Comparison of ENCODE assay signal across 27 cellular contexts in the genomic region with DNA sequence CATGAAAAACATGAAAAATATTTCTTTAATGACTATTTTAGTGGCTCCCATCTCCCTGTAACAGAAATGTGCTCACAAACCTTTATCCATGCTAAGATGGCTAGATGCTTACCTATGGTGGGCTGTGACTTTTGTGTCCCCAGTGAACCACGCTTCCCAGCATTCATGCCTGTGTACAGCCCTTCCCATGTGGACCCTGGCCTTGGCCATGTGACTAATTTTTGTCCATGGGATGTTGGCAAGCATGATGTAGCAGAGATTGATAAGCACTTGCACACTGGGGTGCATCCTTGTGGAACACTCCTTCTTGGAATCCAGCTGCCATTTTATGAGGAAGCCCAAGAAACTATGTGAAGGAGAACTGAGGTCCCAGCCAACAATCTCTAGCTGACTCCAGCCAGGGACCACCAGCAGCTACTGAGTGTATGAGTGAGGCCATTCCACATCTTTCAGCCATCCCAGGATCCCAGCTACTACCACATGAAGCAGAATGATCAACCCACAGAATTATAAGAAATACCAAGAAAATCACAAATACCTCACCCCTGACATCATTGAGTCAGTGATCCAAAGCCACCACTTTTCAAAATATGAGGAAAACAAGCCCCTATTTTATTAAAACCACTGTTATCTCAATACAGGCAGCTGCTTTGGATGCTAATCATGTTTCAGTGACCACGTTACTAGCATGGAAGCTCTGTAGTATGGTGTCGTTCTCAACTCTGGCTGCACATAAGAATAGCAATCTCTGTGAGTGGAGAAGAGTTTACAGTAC.
A peak's percentile ranks its signal among the peaks of the same experiment; 100 is the strongest.
DNase-seq lines count a peak whose midpoint lies in the region; ATAC-seq and FAIRE-seq lines count a peak whose summit lies in the region.
"Had no signal": no experiment of that assay in that cellular context is flagged by ENCODE, and none has a peak within 500 bp of the region (broad histone marks: within the 10 kb centered on the region; RNA-seq: fewer than 3 reads in every experiment).

No MANE protein-coding gene starts in this region.

- no peak for FAIRE-seq in RCC 7860 (lab: Jason Lieb, UNC)
- FAIRE-seq: G401.6, TTC549 had no signal

- peaks cover 4 to 24% of the 10 kb centered on the region in 2 donors for H3K27me3 Mint-ChIP-seq in stimulated activated naive B cell treated with anti-CD40 and anti-IgM and Interleukin-4, amounts not matched to agents 10 μg/mL and 1 μg/mL and 100 μg/mL, for 72 hours
- H3K27me3 Mint-ChIP-seq: dendritic cell treated with granulocyte-macrophage colony-stimulating factor and Interleukin-4, amounts not matched to agents 40 ng/mL and 50 ng/mL, for 4 days had no signal

- peaks cover 0 to 8% of the 10 kb centered on the region in 2 donors for H3K4me1 Mint-ChIP-seq in stimulated activated naive B cell treated with anti-CD40 and anti-IgM and Interleukin-4, amounts not matched to agents 10 μg/mL and 1 μg/mL and 100 μg/mL, for 72 hours
- H3K4me1 Mint-ChIP-seq: activated naive CD8-positive, alpha-beta T cell treated with anti-CD3 and anti-CD28 coated beads, Interleukin-2, amount 50 U/mL, for 24 hours; naive thymus-derived CD4-positive, alpha-beta T cell had no signal

- no peak for ATAC-seq in GM18858 (IDR thresholded peaks at IDR 0.05; ENCODE audit: unreplicated experiment)
- no peak for ATAC-seq in stimulated activated naive B cell treated with anti-CD40 and anti-IgM and Interleukin-4, amounts not matched to agents 10 μg/mL and 1 μg/mL and 100 μg/mL, for 72 hours (replicated peaks)
- ATAC-seq: activated CD8-positive, alpha-beta T cell treated with anti-CD3 and anti-CD28 coated beads, Interleukin-2, amount 10 ng/mL, durations not matched to agents 7 days and 5 days; activated naive CD8-positive, alpha-beta T cell treated with anti-CD3 and anti-CD28 coated beads, Interleukin-2, amount 50 U/mL, for 24 hours; CD8-positive, alpha-beta T cell; left lung; naive thymus-derived CD4-positive, alpha-beta T cell; stimulated activated naive CD8-positive, alpha-beta T cell treated with anti-CD3 and anti-CD28 coated beads, Interleukin-15, Interleukin-2, amounts not matched to agents 100 U/mL and 50 U/mL, for 24 hours had no signal

- H3K4me3 Mint-ChIP-seq in stimulated activated naive B cell treated with anti-CD40 and anti-IgM and Interleukin-4, amounts not matched to agents 10 μg/mL and 1 μg/mL and 100 μg/mL, for 72 hours: no peak overlapping the region
- H3K4me3 Mint-ChIP-seq: activated CD8-positive, alpha-beta T cell treated with anti-CD3 and anti-CD28 coated beads, Interleukin-2, amount 10 ng/mL, durations not matched to agents 7 days and 5 days; activated naive CD8-positive, alpha-beta T cell treated with anti-CD3 and anti-CD28 coated beads, Interleukin-2, amount 50 U/mL, for 24 hours; CD8-positive, alpha-beta T cell; dendritic cell treated with granulocyte-macrophage colony-stimulating factor and Interleukin-4, amounts not matched to agents 40 ng/mL and 50 ng/mL, for 4 days; naive thymus-derived CD4-positive, alpha-beta T cell had no signal

- DNase-seq in AG20443 (ENCODE audit: low spot score) (peak; percentile 62), RCC 7860 (ENCODE audit: low spot score) (peak; percentile 49), fibroblast of peridontal ligament (ENCODE audit: extremely low read depth) (peak; percentile 80), non-pigmented ciliary epithelial cell (ENCODE audit: low read depth) (peak; percentile 77), HUDEP-2 (lab: John Stamatoyannopoulos, UW; ENCODE audit: unreplicated experiment in 76 of 76) (no peak), NCI-H1436 treated with DMSO at 0.1 percent for 48 hours (lab: John Stamatoyannopoulos, UW) (no peak)
- no peak for DNase-seq in stimulated activated naive B cell treated with anti-CD40 and anti-IgM and Interleukin-4, amounts not matched to agents 10 μg/mL and 1 μg/mL and 100 μg/mL, for 72 hours
- DNase-seq: activated CD4-positive, alpha-beta T cell treated with anti-CD3 and anti-CD28 coated beads for 1 hour; activated CD8-positive, alpha-beta T cell treated with anti-CD3 and anti-CD28 coated beads, Interleukin-2, amount 10 ng/mL, durations not matched to agents 7 days and 5 days; activated gamma-delta T cell treated with Interleukin-2 at 50 U/mL for 16 hours; activated naive CD8-positive, alpha-beta T cell treated with anti-CD3 and anti-CD28 coated beads, Interleukin-2, amount 50 U/mL, for 24 hours; CD8-positive, alpha-beta T cell; DMS153; GOT3; Kasumi-1; left lung; naive thymus-derived CD4-positive, alpha-beta T cell; NCI-H1092 treated with DMSO at 0.1 percent for 48 hours; NCI-H1930; NCI-H2227 treated with DMSO at 0.1 percent for 48 hours; stimulated activated CD4-positive, alpha-beta T cell treated with anti-CD3 and anti-CD28 coated beads, Interleukin-12 subunit alpha, Interleukin-12 subunit beta, amount 100 ng/mL, for 4 hours; stimulated activated CD4-positive, alpha-beta T cell treated with anti-CD3 and anti-CD28 coated beads, Interleukin-4, amount 100 ng/mL, for 4 hours; stimulated activated naive CD8-positive, alpha-beta T cell treated with anti-CD3 and anti-CD28 coated beads, Interleukin-15, Interleukin-2, amounts not matched to agents 100 U/mL and 50 U/mL, for 24 hours had no signal

- H3K9me3 Mint-ChIP-seq in stimulated activated naive B cell treated with anti-CD40 and anti-IgM and Interleukin-4, amounts not matched to agents 10 μg/mL and 1 μg/mL and 100 μg/mL, for 72 hours: peaks cover 6 to 8% of the 10 kb centered on the region in 2 donors
- H3K9me3 Mint-ChIP-seq: activated naive CD8-positive, alpha-beta T cell treated with anti-CD3 and anti-CD28 coated beads, Interleukin-2, amount 50 U/mL, for 24 hours; CD8-positive, alpha-beta T cell had no signal

- peaks cover 0 to 4% of the 10 kb centered on the region in 2 donors for H3K36me3 Mint-ChIP-seq in stimulated activated naive B cell treated with anti-CD40 and anti-IgM and Interleukin-4, amounts not matched to agents 10 μg/mL and 1 μg/mL and 100 μg/mL, for 72 hours
- H3K36me3 Mint-ChIP-seq: CD8-positive, alpha-beta T cell; naive thymus-derived CD4-positive, alpha-beta T cell had no signal

- H3K27ac Mint-ChIP-seq in stimulated activated naive B cell treated with anti-CD40 and anti-IgM and Interleukin-4, amounts not matched to agents 10 μg/mL and 1 μg/mL and 100 μg/mL, for 72 hours: no peak overlapping the region
- H3K27ac Mint-ChIP-seq: activated CD8-positive, alpha-beta T cell treated with anti-CD3 and anti-CD28 coated beads, Interleukin-2, amount 10 ng/mL, durations not matched to agents 7 days and 5 days; activated naive CD8-positive, alpha-beta T cell treated with anti-CD3 and anti-CD28 coated beads, Interleukin-2, amount 50 U/mL, for 24 hours; CD8-positive, alpha-beta T cell; dendritic cell treated with granulocyte-macrophage colony-stimulating factor and Interleukin-4, amounts not matched to agents 40 ng/mL and 50 ng/mL, for 4 days; naive thymus-derived CD4-positive, alpha-beta T cell had no signal

Comparison
In these comparisons a context has a peak if more than half of its experiments do, and no peak if none do; other contexts are left out.
1. DNase-seq: peak in AG20443 (single experiment), RCC 7860 (single experiment), fibroblast of peridontal ligament (single experiment) and non-pigmented ciliary epithelial cell (single experiment); none in HUDEP-2 (0 of 76), NCI-H1436 treated with DMSO at 0.1 percent for 48 hours (single experiment) and stimulated activated naive B cell treated with anti-CD40 and anti-IgM and Interleukin-4, amounts not matched to agents 10 μg/mL and 1 μg/mL and 100 μg/mL, for 72 hours (single experiment).